Comparison of ENCODE assay signal across 13 cellular contexts in the genomic region with DNA sequence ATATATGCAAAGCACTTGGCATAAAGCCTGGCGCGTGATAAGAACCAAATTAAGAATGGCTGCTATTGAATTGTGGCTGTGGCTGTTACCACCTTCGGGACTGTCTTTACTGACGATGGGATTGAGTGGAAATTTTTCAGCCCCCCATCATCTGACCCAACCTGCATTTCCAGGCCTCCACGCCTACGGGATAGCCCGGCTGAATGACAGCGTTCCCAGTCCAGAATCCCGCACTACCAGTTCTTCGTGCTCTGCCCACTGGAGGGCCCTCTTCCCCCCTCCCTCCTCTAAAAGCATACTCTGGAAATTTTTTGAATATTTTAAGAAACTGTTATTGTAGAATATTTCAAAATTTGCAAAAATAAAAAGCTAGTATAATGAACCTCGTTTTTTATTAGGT. TPM values are rescaled to one million over a fixed set of nuclear protein-coding genes. Genes with fewer than 3 reads are reported as not detected.
A peak's percentile ranks its signal among the peaks of the same experiment; 100 is the strongest.
DNase-seq lines count a peak whose midpoint lies in the region; ATAC-seq, FAIRE-seq and TF ChIP-seq lines count a peak whose summit lies in the region.
"Had no signal": no experiment of that assay in that cellular context is flagged by ENCODE, and none has a peak within 500 bp of the region (broad histone marks: within the 10 kb centered on the region; RNA-seq: fewer than 3 reads in every experiment).

No MANE protein-coding gene starts in this region.

- H3K9me3 ChIP-seq in trophoblast cell (ENCODE audit: insufficient read depth, low read depth, low read length) = no peaks in the 10 kb centered on the region
- H3K9me3 ChIP-seq: Caco-2 had no signal

- H3K4me2 ChIP-seq in trophoblast cell (ENCODE audit: low read length) = peak overlapping the region; percentile 33

- H2BK120ac ChIP-seq in trophoblast cell (ENCODE audit: insufficient read depth, low read length, poor library complexity) = no peak overlapping the region

- no peak overlapping the region for H4K91ac ChIP-seq in trophoblast cell (ENCODE audit: low read depth, low read length)

- H4K8ac ChIP-seq in trophoblast cell (ENCODE audit: low read depth, low read length) = no peak overlapping the region

- H2BK5ac ChIP-seq in trophoblast cell (ENCODE audit: low read depth, low read length, poor library complexity) = no peak overlapping the region

- no peak overlapping the region for H3K4me3 ChIP-seq in bronchial epithelial cell (ENCODE audit: low read depth, low read length)
- H3K4me3 ChIP-seq in trophoblast cell (ENCODE audit: low read depth, low read length) = no peak overlapping the region

- no peak overlapping the region for H3K23ac ChIP-seq in trophoblast cell (ENCODE audit: low read length)

- peaks cover 0 to 5% of the 10 kb centered on the region in 2 experiments for H3K4me1 ChIP-seq in trophoblast cell (ENCODE audit: control insufficient read depth in 1 of 2, insufficient read depth in 2 of 2, low read length in 2 of 2)

- no peak for ATAC-seq in Right ventricle myocardium inferior
- ATAC-seq: SK-N-SH treated with all-trans-retinoic acid at 6 μM for 48 hours had no signal

- TF ChIP-seq CTCF in C4-2B (conservative IDR thresholded peaks at IDR 0.05) = peak; percentile 45
- TF ChIP-seq CTCF in D721Med (IDR thresholded peaks at IDR 0.05; ENCODE audit: insufficient read depth, missing control alignments) = peak; percentile 22
- peak; percentile 25 for TF ChIP-seq CTCF in bronchial epithelial cell (IDR thresholded peaks at IDR 0.05; ENCODE audit: insufficient read depth, low read length, severe bottlenecking)

- WGBS in trophoblast cell (ENCODE audit: extremely low coverage, insufficient coverage, insufficient read length) = no CpG with 5 or more reads among the region's 11 CpGs

- H3K27ac ChIP-seq in C4-2B (no peak overlapping the region), trophoblast cell (ENCODE audit: low read depth, low read length) (no peak overlapping the region)
- H3K27ac ChIP-seq: RWPE1 had no signal

- H3K18ac ChIP-seq in trophoblast cell (ENCODE audit: low read length) = no peak overlapping the region

- no peak overlapping the region for H3K14ac ChIP-seq in trophoblast cell (ENCODE audit: low read length)

- no peak overlapping the region for H2AK5ac ChIP-seq in trophoblast cell (ENCODE audit: low read length)

- no peak overlapping the region for H2BK12ac ChIP-seq in trophoblast cell (ENCODE audit: low read length)

- H3K27me3 ChIP-seq in bronchial epithelial cell (ENCODE audit: control insufficient read depth, insufficient read depth, low read length) (no peaks in the 10 kb centered on the region), trophoblast cell (ENCODE audit: insufficient read depth, low read length) (no peaks in the 10 kb centered on the region)

- H4K12ac ChIP-seq in trophoblast cell (ENCODE audit: low read depth, low read length) = no peak overlapping the region

- no peaks in the 10 kb centered on the region for H3K79me1 ChIP-seq in trophoblast cell (ENCODE audit: low read length)

- H3K4ac ChIP-seq in trophoblast cell (ENCODE audit: low read depth, low read length) = no peak overlapping the region

- H3K9ac ChIP-seq in trophoblast cell (ENCODE audit: low read length) = no peak overlapping the region

- FAIRE-seq in D721Med (lab: Jason Lieb, UNC) = no peak
- FAIRE-seq in bronchial epithelial cell (lab: Jason Lieb, UNC) = no peak
- FAIRE-seq: H54 had no signal

- intact Hi-C loops in Right ventricle myocardium inferior (cut with DNase I) = no loop called here

- no peaks in the 10 kb centered on the region for H3K36me3 ChIP-seq in bronchial epithelial cell (ENCODE audit: control insufficient read depth, insufficient read depth, low read length)
- H3K36me3 ChIP-seq in trophoblast cell (ENCODE audit: control insufficient read depth in 1 of 2, insufficient read depth in 2 of 2, low read length in 2 of 2) = no peaks in the 10 kb centered on the region

- H3K79me2 ChIP-seq in trophoblast cell (ENCODE audit: control insufficient read depth, insufficient read depth, low read length, poor library complexity) = no peaks in the 10 kb centered on the region

- no peak for DNase-seq in D721Med (ENCODE audit: insufficient read length, low spot score)
- no peak for DNase-seq in bronchial epithelial cell (ENCODE audit: low read depth)
- peak; percentile 20 to 79 for DNase-seq in trophoblast cell
- no peak for DNase-seq in Ammon's horn (ENCODE audit: low spot score)
- no peak for DNase-seq in Right ventricle myocardium inferior (ENCODE audit: missing footprints)
- DNase-seq in activated CD4-positive, alpha-beta T cell treated with anti-CD3 and anti-CD28 coated beads for 4 hours = no peak
- DNase-seq: NCI-H187, NCI-H446 had no signal

- H2AFZ ChIP-seq in trophoblast cell (ENCODE audit: insufficient read depth, low read length, poor library complexity) = no peak overlapping the region

RNA-seq across cellular contexts. Expression of gene KRTDAP, which starts 11.0 kb away (rescaled TPM):
- total RNA-seq in bronchial epithelial cell = 1.4 TPM in 1 of 2 replicates, not detected in the other
- polyA plus RNA-seq in trophoblast cell (2013) = 1.4 TPM in 2 replicates
- total RNA-seq in Right ventricle myocardium inferior = not detected
- total RNA-seq: Caco-2 had no signal

RNA-seq across cellular contexts. Expression of gene FFAR2, which starts 31.2 kb away (rescaled TPM):
- total RNA-seq in bronchial epithelial cell = not detected in 2 replicates
- not detected in 2 replicates for polyA plus RNA-seq in trophoblast cell (2013)
- 0.32 TPM for total RNA-seq in Right ventricle myocardium inferior
- total RNA-seq: Caco-2 had no signal

RNA-seq across cellular contexts. Expression of gene DMKN, which starts 34.2 kb away (rescaled TPM):
- total RNA-seq in bronchial epithelial cell = 97.4 and 269 TPM in 2 replicates
- 153 and 164 TPM in 2 replicates for polyA plus RNA-seq in trophoblast cell (2013)
- 3.4 TPM for total RNA-seq in Right ventricle myocardium inferior

RNA-seq across cellular contexts. Expression of gene SBSN, which starts 48.8 kb away (rescaled TPM):
- 9.5 and 107 TPM in 2 replicates for total RNA-seq in bronchial epithelial cell
- polyA plus RNA-seq in trophoblast cell (2013) = 7.9 TPM in 2 replicates
- total RNA-seq in Right ventricle myocardium inferior = not detected
- total RNA-seq: Caco-2 had no signal

RNA-seq across cellular contexts. Expression of gene GAPDHS, which starts 54.0 kb away (rescaled TPM):
- total RNA-seq in bronchial epithelial cell (not detected in 2 replicates), Right ventricle myocardium inferior (not detected)
- polyA plus RNA-seq in trophoblast cell (2013) = not detected in 2 replicates
- total RNA-seq: Caco-2 had no signal

Comparison
In these comparisons a context has a peak if more than half of its experiments do, and no peak if none do; other contexts are left out.
1. DNase-seq: peak in trophoblast cell (2 of 2); none in D721Med (single experiment), bronchial epithelial cell (single experiment), Ammon's horn (single experiment), Right ventricle myocardium inferior (single experiment) and activated CD4-positive, alpha-beta T cell treated with anti-CD3 and anti-CD28 coated beads for 4 hours (0 of 2).
2. RNA of gene DMKN, which starts 34.2 kb away (total RNA-seq): 97.4 to 269 TPM in bronchial epithelial cell; 3.4 TPM in Right ventricle myocardium inferior (single experiment); every median in the first group is over 10 times any median in the second.
3. Peak in every context shown above with its lines, with median percentiles within 50 percentile points of each other: CTCF ChIP-seq.